In the genomic region with DNA sequence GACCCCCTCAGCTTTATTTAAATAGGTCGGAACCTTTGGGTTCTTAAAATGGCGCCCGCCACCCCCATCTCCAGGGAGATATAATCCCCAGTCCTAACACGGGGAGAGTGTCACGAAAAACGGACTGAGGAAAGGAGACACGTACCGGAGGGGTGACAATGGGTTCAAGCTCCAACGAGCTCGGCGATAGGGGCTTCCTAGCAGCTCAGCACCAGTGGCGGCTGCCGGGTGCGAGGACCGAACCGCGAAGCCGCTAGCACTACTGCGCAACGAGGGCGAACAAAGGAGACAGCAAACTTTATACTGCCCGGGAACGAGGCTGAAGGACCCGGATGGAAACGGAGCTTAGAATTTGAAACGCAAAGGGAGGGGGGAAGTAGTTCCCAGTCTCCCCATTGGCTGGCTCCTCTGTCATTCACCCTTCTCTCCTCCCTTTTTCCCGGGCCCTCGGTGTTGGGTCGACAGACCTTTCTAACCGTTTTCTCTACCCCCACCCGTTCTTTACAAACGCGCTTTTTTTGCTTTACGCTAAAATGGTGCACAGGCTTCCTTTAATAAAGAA, we compare ENCODE assay signal across 8 cellular contexts. TPM values are rescaled to one million over a fixed set of nuclear protein-coding genes. Genes with fewer than 3 reads are reported as not detected.
DNase-seq lines count a peak whose midpoint lies in the region; ATAC-seq and TF ChIP-seq lines count a peak whose summit lies in the region.

A gene (minus strand): TSS at position 274 of the 562 bp plus-strand sequence. CDS start 1,298 bp downstream, outside the sequence.

- peaks cover 22% of the 10 kb centered on the region for H3K4me1 Mint-ChIP-seq in activated T-cell treated with anti-CD3 and anti-CD28 coated beads, Interleukin-2, amount 50 U/mL, for 24 hours (ENCODE audit: low read depth)

- H3K4me3 ChIP-seq in muscle layer of duodenum (ENCODE audit: low read depth in 1 of 2, low read length in 2 of 2) = peak within 1 kb of the TSS; percentile 77 to 97

- H3K4me1 ChIP-seq in muscle layer of duodenum (ENCODE audit: control insufficient read depth in 1 of 2, insufficient read depth in 2 of 2, low read length in 2 of 2) = peaks cover 0 to 4% of the 10 kb centered on the region in 2 donors

- ATAC-seq in GM21717 (IDR thresholded peaks at IDR 0.05; ENCODE audit: unreplicated experiment) (peak; percentile 94), esophagus mucosa (peak; percentile 99)

- peaks cover 21% of the 10 kb centered on the region for H3K27me3 Mint-ChIP-seq in activated T-cell treated with anti-CD3 and anti-CD28 coated beads, Interleukin-2, amount 50 U/mL, for 24 hours

- no peaks in the 10 kb centered on the region for H3K9me3 Mint-ChIP-seq in activated T-cell treated with anti-CD3 and anti-CD28 coated beads, Interleukin-2, amount 50 U/mL, for 24 hours

- peak within 1 kb of the TSS; percentile 93 for H3K4me3 Mint-ChIP-seq in activated T-cell treated with anti-CD3 and anti-CD28 coated beads, Interleukin-2, amount 50 U/mL, for 24 hours

- H3K27me3 ChIP-seq in muscle layer of duodenum (ENCODE audit: low read depth, low read length) = no peaks in the 10 kb centered on the region

- in situ Hi-C loops in KBM-7 (cut with MboI; ENCODE audit: low pct_unique_long_range_greater_than_20kb, low sequenced_read_pairs) = no loop called here

- no peaks in the 10 kb centered on the region for H3K9me3 ChIP-seq in muscle layer of duodenum (ENCODE audit: control insufficient read depth in 1 of 2, low read length in 2 of 2)

- peak within 1 kb of the TSS; percentile 97 for H3K27ac Mint-ChIP-seq in activated T-cell treated with anti-CD3 and anti-CD28 coated beads, Interleukin-2, amount 50 U/mL, for 24 hours

- H3K36me3 ChIP-seq in muscle layer of duodenum (ENCODE audit: control insufficient read depth in 1 of 2, insufficient read depth in 2 of 2, low read length in 2 of 2) = peaks cover 0 to 4% of the 10 kb centered on the region in 2 donors

- H3K36me3 Mint-ChIP-seq in activated T-cell treated with anti-CD3 and anti-CD28 coated beads, Interleukin-2, amount 50 U/mL, for 24 hours (ENCODE audit: low read depth) = peaks cover 44% of the 10 kb centered on the region

- H3K27ac ChIP-seq in muscle layer of duodenum (ENCODE audit: low read length) = peak within 1 kb of the TSS; percentile 98

- DNase-seq in DMS153 treated with DMSO at 0.1 percent for 48 hours (lab: John Stamatoyannopoulos, UW; ENCODE audit: unreplicated experiment) = peak; percentile 97
- peak; percentile 100 for DNase-seq in KBM-7
- DNase-seq in activated T-cell treated with anti-CD3 and anti-CD28 coated beads, Interleukin-2, amount 50 U/mL, for 24 hours = peak; percentile 87
- DNase-seq in stimulated activated CD8-positive, alpha-beta memory T cell treated with anti-CD3 and anti-CD28 coated beads, Interleukin-7, amount 100 ng/mL, for 4 hours (ENCODE audit: low read depth in 2 of 2) = peak; percentile 79 to 84

TF ChIP-seq in PFSK-1, 5 proteins besides CTCF, POLR2A, EP300 and RAD21:
- TF ChIP-seq SIN3A (IDR thresholded peaks at IDR 0.05; ENCODE audit: borderline replicate concordance, insufficient read depth, low read length) (no peak; the same call in 1 of the 2 replicates), TAF1 (IDR thresholded peaks at IDR 0.05; ENCODE audit: borderline replicate concordance, insufficient read depth, low read length) (peak; percentile 92), POLR2AphosphoS5 (IDR thresholded peaks at IDR 0.05; ENCODE audit: low read depth, low read length) (peak; percentile 99), FOXP2 (optimal IDR thresholded peaks at IDR 0.05; ENCODE audit: borderline replicate concordance, extremely low read depth, extremely low read length, insufficient read depth) (no peak)
- TF ChIP-seq, protein P1, sequence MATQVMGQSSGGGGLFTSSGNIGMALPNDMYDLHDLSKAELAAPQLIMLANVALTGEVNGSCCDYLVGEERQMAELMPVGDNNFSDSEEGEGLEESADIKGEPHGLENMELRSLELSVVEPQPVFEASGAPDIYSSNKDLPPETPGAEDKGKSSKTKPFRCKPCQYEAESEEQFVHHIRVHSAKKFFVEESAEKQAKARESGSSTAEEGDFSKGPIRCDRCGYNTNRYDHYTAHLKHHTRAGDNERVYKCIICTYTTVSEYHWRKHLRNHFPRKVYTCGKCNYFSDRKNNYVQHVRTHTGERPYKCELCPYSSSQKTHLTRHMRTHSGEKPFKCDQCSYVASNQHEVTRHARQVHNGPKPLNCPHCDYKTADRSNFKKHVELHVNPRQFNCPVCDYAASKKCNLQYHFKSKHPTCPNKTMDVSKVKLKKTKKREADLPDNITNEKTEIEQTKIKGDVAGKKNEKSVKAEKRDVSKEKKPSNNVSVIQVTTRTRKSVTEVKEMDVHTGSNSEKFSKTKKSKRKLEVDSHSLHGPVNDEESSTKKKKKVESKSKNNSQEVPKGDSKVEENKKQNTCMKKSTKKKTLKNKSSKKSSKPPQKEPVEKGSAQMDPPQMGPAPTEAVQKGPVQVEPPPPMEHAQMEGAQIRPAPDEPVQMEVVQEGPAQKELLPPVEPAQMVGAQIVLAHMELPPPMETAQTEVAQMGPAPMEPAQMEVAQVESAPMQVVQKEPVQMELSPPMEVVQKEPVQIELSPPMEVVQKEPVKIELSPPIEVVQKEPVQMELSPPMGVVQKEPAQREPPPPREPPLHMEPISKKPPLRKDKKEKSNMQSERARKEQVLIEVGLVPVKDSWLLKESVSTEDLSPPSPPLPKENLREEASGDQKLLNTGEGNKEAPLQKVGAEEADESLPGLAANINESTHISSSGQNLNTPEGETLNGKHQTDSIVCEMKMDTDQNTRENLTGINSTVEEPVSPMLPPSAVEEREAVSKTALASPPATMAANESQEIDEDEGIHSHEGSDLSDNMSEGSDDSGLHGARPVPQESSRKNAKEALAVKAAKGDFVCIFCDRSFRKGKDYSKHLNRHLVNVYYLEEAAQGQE (IDR thresholded peaks at IDR 0.05; ENCODE audit: insufficient read depth in 1 of 2, low read depth in 2 of 2, low read length in 2 of 2) = no peak

RNA-seq across cellular contexts. Expression of the gene that starts here (rescaled TPM):
- polyA plus RNA-seq in PFSK-1 (2012; ENCODE audit: insufficient read length, low read depth) = 156 TPM
- total RNA-seq in esophagus mucosa = 103 TPM

Comparison
In these comparisons a context has a peak if more than half of its experiments do, and no peak if none do; other contexts are left out.
1. Peak in every context shown above with its lines: DNase-seq, ATAC-seq, H3K4me3 ChIP-seq and H3K27ac ChIP-seq.